In genomic region chr13:53405616-53406015, GRCh38 we compare ENCODE assay signal across 34 cellular contexts.
DNase-seq lines count a peak whose midpoint lies in the region; ATAC-seq, FAIRE-seq and TF ChIP-seq lines count a peak whose summit lies in the region.
"Had no signal": no experiment of that assay in that cellular context is flagged by ENCODE, and none has a peak within 500 bp of the region (broad histone marks: within the 10 kb centered on the region; RNA-seq: fewer than 3 reads in every experiment).

No MANE protein-coding gene starts in this region.

- no peak overlapping the region for H4K5ac ChIP-seq in H1 (ENCODE audit: insufficient read length, low read depth, low read length)

- H3K79me2 ChIP-seq in H1 (ENCODE audit: control insufficient read depth in 1 of 2, insufficient read depth in 2 of 2, low read length in 2 of 2), result no peaks in the 10 kb centered on the region

- no peak overlapping the region for H3K14ac ChIP-seq in H1 (ENCODE audit: insufficient read length)

- H3K4me3 ChIP-seq in BE2C (ENCODE audit: low read depth, low read length) (no peak overlapping the region), H1 (ENCODE audit: extremely low read depth in 1 of 4, insufficient read depth in 2 of 4, low read depth in 3 of 4, low read length in 4 of 4) (no peak overlapping the region), colonic mucosa (no peak overlapping the region)
- H3K4me3 ChIP-seq: gastroesophageal sphincter, MG63, PC-9, psoas muscle, sigmoid colon, thyroid gland had no signal

- no peak overlapping the region for H2BK5ac ChIP-seq in H1 (ENCODE audit: low read depth, low read length)

- CTCF ChIA-PET in H1 (lab: Charles Lee; ENCODE audit: partially characterized antibody), result interaction anchor here (0.6 to 1.9 kb wide), 23 partner anchors 9 to 376 kb away, joined by 3 to 26 read pairs (median 3); no protein-coding TSS in a partner anchor

- H3K36me3 ChIP-seq in BE2C (no peaks in the 10 kb centered on the region), H1 (ENCODE audit: control insufficient read depth in 2 of 4, insufficient read depth in 4 of 4, low read length in 3 of 4) (no peaks in the 10 kb centered on the region), colonic mucosa (no peaks in the 10 kb centered on the region)
- H3K36me3 ChIP-seq: gastroesophageal sphincter, MG63, sigmoid colon, thyroid gland had no signal

- DNase-seq in BE2C (no peak), HT-29 (ENCODE audit: low spot score) (peak; percentile 46), H1 (ENCODE audit: low read depth in 1 of 2, low spot score in 2 of 2) (peak; percentile 13 to 51), left kidney (ENCODE audit: low read depth, low spot score) (peak; percentile 20), colonic mucosa (no peak), GM03348 (ENCODE audit: low spot score) (no peak)
- no peak for DNase-seq in stimulated activated CD4-positive, alpha-beta T cell treated with anti-CD3 and anti-CD28 coated beads, Interleukin-12 subunit alpha, Interleukin-12 subunit beta, amount 100 ng/mL, for 4 hours
- DNase-seq: activated CD4-positive, alpha-beta T cell treated with anti-CD3 and anti-CD28 coated beads, Interleukin-2, amount 10 ng/mL, durations not matched to agents 7 days and 5 days; activated gamma-delta T cell; activated naive CD8-positive, alpha-beta T cell treated with anti-CD3 and anti-CD28 coated beads for 36 hours; activated T-cell treated with anti-CD3 and anti-CD28 coated beads, Interleukin-2, amount 50 U/mL, for 1 hour; anterior cingulate cortex; DMS153; effector CD4-positive, alpha-beta T cell; hippocampal formation; left ventricle myocardium superior; MG63; NCI-H1105 treated with DMSO at 0.1 percent for 48 hours; NCI-H1930; NK-92 treated with Interleukin-12 subunit alpha and Interleukin-12 subunit beta, amount 100 ng/mL, for 24 hours; nucleus accumbens; PC-9; psoas muscle; sigmoid colon; stimulated activated CD4-positive, alpha-beta T cell treated with anti-CD3 and anti-CD28 coated beads, Interleukin-4, amount 100 ng/mL, for 24 hours; SW 1271; T-helper 9 cell; thyroid gland had no signal

- H4K20me1 ChIP-seq in H1 (replicated peaks in 1 of 2; ENCODE audit: control insufficient read depth in 1 of 2, insufficient read depth in 2 of 2, low read length in 2 of 2), result no peaks in the 10 kb centered on the region

- no peaks in the 10 kb centered on the region for H3K27me3 ChIP-seq in BE2C
- no peaks in the 10 kb centered on the region for H3K27me3 ChIP-seq in H1 (replicated peaks in 1 of 4; ENCODE audit: control insufficient read depth in 3 of 4, extremely low read depth in 1 of 4, insufficient read depth in 3 of 4, low read length in 3 of 4)
- H3K27me3 ChIP-seq in colonic mucosa, result no peaks in the 10 kb centered on the region
- H3K27me3 ChIP-seq: MG63, sigmoid colon, thyroid gland had no signal

- no peak overlapping the region for H2BK20ac ChIP-seq in H1 (ENCODE audit: low read length)

- POLR2A ChIA-PET in H1 (lab: Charles Lee; ENCODE audit: partially characterized antibody), result no interaction called here

- no peak overlapping the region for H3K27ac ChIP-seq in H1 (ENCODE audit: low read depth, low read length)
- no peak overlapping the region for H3K27ac ChIP-seq in colonic mucosa
- H3K27ac ChIP-seq: gastroesophageal sphincter, KMS-11, PC-9, psoas muscle, sigmoid colon, thyroid gland had no signal

- no peak for FAIRE-seq in H1 (lab: Jason Lieb, UNC)
- FAIRE-seq: G401.6, keratinocyte had no signal

- no peak for TF ChIP-seq EP300 in H1 (IDR thresholded peaks at IDR 0.05; ENCODE audit: borderline replicate concordance in 1 of 2, low read depth in 2 of 2, low read length in 2 of 2)

- no peak for ATAC-seq in HG03280 (IDR thresholded peaks at IDR 0.05; ENCODE audit: unreplicated experiment)
- ATAC-seq: gastroesophageal sphincter, left ventricle myocardium superior, psoas muscle, Right ventricle myocardium inferior had no signal

- no peak overlapping the region for H2AFZ ChIP-seq in H1 (ENCODE audit: low read length)
- H2AFZ ChIP-seq: PC-9 had no signal

- H3K79me1 ChIP-seq in H1 (ENCODE audit: low read depth, low read length), result no peaks in the 10 kb centered on the region

- no peak overlapping the region for H2AK5ac ChIP-seq in H1 (ENCODE audit: low read depth, low read length)

- no peak overlapping the region for H2BK12ac ChIP-seq in H1 (ENCODE audit: low read depth, low read length)

- TF ChIP-seq POLR2A in H1 (IDR thresholded peaks at IDR 0.05; ENCODE audit: control extremely low read depth in 1 of 2, low read depth in 2 of 2, low read length in 2 of 2), result no peak

- H3K9me3 ChIP-seq in BE2C (no peaks in the 10 kb centered on the region), H1 (ENCODE audit: insufficient read depth in 2 of 2, low read depth in 1 of 2, low read length in 1 of 2) (no peaks in the 10 kb centered on the region), colonic mucosa (no peaks in the 10 kb centered on the region)
- H3K9me3 ChIP-seq: gastroesophageal sphincter, MG63, psoas muscle, sigmoid colon, thyroid gland had no signal

- no peak overlapping the region for H3K4me2 ChIP-seq in H1 (ENCODE audit: insufficient read depth in 1 of 2, low read depth in 2 of 2, low read length in 2 of 2)
- H3K4me2 ChIP-seq: KMS-11, PC-9 had no signal

- H3K56ac ChIP-seq in H1 (replicated peaks; ENCODE audit: insufficient read length, low read depth, low read length), result no peak overlapping the region

- H4K91ac ChIP-seq in H1 (replicated peaks; ENCODE audit: insufficient read length, low read length), result no peak overlapping the region

- H3K9ac ChIP-seq in H1 (replicated peaks in 1 of 4; ENCODE audit: extremely low read depth in 1 of 4, low read depth in 3 of 4, low read length in 3 of 4) (no peak overlapping the region), colonic mucosa (ENCODE audit: low read depth in 2 of 2, low read length in 2 of 2) (no peak overlapping the region)
- H3K9ac ChIP-seq: KMS-11 had no signal

- no peak overlapping the region for H4K8ac ChIP-seq in H1 (ENCODE audit: extremely low read depth, insufficient read depth, low read length)

- H3K23ac ChIP-seq in H1 (ENCODE audit: insufficient read length), result no peak overlapping the region

- no peaks in the 10 kb centered on the region for H3K23me2 ChIP-seq in H1 (ENCODE audit: low read depth, low read length)

- intact Hi-C loops in colonic mucosa (cut with DNase I), result no loop called here

- peak; percentile 68 to 75 for TF ChIP-seq RAD21 in H1 (IDR thresholded peaks at IDR 0.05 in 1 of 2, conservative IDR thresholded peaks at IDR 0.05 in 1 of 2; ENCODE audit: low read depth in 2 of 2, low read length in 2 of 2)

- H3K4me1 ChIP-seq in BE2C (no peaks in the 10 kb centered on the region), H1 (replicated peaks in 1 of 4; ENCODE audit: control insufficient read depth in 3 of 4, insufficient read depth in 4 of 4, low read length in 3 of 4) (no peaks in the 10 kb centered on the region), colonic mucosa (no peaks in the 10 kb centered on the region)
- H3K4me1 ChIP-seq: gastroesophageal sphincter, psoas muscle, sigmoid colon, thyroid gland had no signal

- H3K4ac ChIP-seq in H1 (replicated peaks; ENCODE audit: insufficient read length, low read depth, low read length), result no peak overlapping the region

- H2BK15ac ChIP-seq in H1 (ENCODE audit: low read length), result no peak overlapping the region

- H3K18ac ChIP-seq in H1 (ENCODE audit: extremely low read depth, low read length), result no peak overlapping the region

- no peak overlapping the region for H2BK120ac ChIP-seq in H1 (replicated peaks; ENCODE audit: low read depth, low read length)

- 62% methylated on average over 8 of the region's 8 CpGs; no CpG with 5 or more reads in 1 of the 2 experiments for WGBS in H1 (ENCODE audit: extremely low coverage in 1 of 2, insufficient coverage in 1 of 2, insufficient read length in 1 of 2, insufficient replicate concordance in 2 of 2, low coverage in 1 of 2, low lambda C conversion rate in 2 of 2, missing lambda C conversion rate in 1 of 2), 2 experiments

- TF ChIP-seq CTCF in BE2C (IDR thresholded peaks at IDR 0.05; ENCODE audit: low read depth, low read length) (0 out of 2 replicates have a peak, but pooled peaks have one; percentile 7), H1 (IDR thresholded peaks at IDR 0.05; ENCODE audit: control extremely low read depth in 1 of 3, insufficient read depth in 1 of 3, low read depth in 1 of 3, low read length in 3 of 3) (peak; percentile 46 to 78 (median 73)), colonic mucosa (IDR thresholded peaks at IDR 0.05) (no peak)

TF ChIP-seq in H1, 55 proteins besides CTCF, POLR2A, EP300 and RAD21:
- TF ChIP-seq BACH1 (IDR thresholded peaks at IDR 0.05; ENCODE audit: low read length) (no peak), TAF7 (optimal IDR thresholded peaks at IDR 0.05; ENCODE audit: borderline replicate concordance, low read depth, low read length) (no peak), SP4 (IDR thresholded peaks at IDR 0.05; ENCODE audit: low read length) (no peak), YY1 (IDR thresholded peaks at IDR 0.05; ENCODE audit: low read depth, low read length) (no peak), SAP30 (IDR thresholded peaks at IDR 0.05; ENCODE audit: insufficient read depth, insufficient replicate concordance, low read length) (no peak), SP1 (IDR thresholded peaks at IDR 0.05; ENCODE audit: low read depth, low read length) (no peak), GTF2F1 (IDR thresholded peaks at IDR 0.05; ENCODE audit: borderline replicate concordance, low read depth, low read length) (no peak), CTBP2 (IDR thresholded peaks at IDR 0.05; ENCODE audit: borderline replicate concordance, insufficient read depth, insufficient read length, low read length) (no peak), ZNF274 (IDR thresholded peaks at IDR 0.05; ENCODE audit: borderline replicate concordance, extremely low read depth, low read length) (no peak), SUZ12 (IDR thresholded peaks at IDR 0.05; ENCODE audit: low read length) (no peak), CBX8 (IDR thresholded peaks at IDR 0.05; ENCODE audit: borderline replicate concordance, low read depth, low read length) (no peak)

Comparison
In these comparisons a context has a peak if more than half of its experiments do, and no peak if none do; other contexts are left out.
1. DNase-seq: peak in HT-29 (single experiment), H1 (2 of 2) and left kidney (single experiment); none in BE2C (single experiment), stimulated activated CD4-positive, alpha-beta T cell treated with anti-CD3 and anti-CD28 coated beads, Interleukin-12 subunit alpha, Interleukin-12 subunit beta, amount 100 ng/mL, for 4 hours (single experiment), colonic mucosa (single experiment) and GM03348 (single experiment).